ENCODE assay signal across 1 cellular context in the genomic region with DNA sequence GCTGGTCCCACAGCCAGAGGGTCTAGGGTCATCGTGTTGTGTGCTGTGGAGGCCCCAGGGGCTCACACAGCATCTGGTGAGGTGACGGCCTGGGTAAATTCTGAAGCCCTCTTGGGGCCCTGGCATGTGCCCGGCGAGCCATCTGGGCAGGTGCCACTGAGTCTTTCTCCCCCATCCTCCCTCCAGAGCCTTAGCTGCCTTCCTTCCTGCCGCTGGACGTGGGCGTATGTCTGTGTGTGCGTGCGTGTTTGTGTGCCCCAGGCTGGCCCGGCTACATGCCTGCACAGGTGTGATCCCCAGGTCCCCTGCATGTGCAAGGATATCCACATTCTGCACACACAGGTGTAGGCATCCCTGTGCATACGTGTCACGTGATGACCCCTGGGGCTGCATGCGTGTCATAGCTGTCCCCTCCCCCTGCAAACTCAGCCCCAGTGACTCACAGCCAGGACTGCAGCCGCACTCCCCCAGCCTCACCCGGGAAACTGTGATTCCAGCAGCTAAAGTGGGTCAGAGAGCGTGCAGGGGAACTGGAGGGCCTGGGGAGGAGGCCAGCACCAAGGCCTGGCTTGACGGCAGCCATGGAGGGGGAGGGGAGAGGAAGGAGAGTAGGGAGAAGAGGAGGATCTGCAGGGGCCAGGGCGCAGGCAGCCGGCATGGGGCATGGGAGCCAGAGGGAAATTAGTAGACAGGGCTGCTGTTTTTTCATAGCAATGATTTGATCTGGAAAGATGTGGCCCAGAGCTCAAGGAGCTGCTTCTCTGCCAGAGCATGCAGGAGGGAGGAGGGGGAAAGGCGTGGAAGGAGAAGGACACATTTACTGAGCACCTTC.
A peak's percentile ranks its signal among the peaks of the same experiment; 100 is the strongest.
TF ChIP-seq lines count a peak whose summit lies in the region.

No MANE protein-coding gene starts in this region.

TF ChIP-seq in SK-N-SH, 30 proteins besides CTCF, POLR2A, EP300 and RAD21 (continued from another document):
- TF ChIP-seq, protein P1, sequence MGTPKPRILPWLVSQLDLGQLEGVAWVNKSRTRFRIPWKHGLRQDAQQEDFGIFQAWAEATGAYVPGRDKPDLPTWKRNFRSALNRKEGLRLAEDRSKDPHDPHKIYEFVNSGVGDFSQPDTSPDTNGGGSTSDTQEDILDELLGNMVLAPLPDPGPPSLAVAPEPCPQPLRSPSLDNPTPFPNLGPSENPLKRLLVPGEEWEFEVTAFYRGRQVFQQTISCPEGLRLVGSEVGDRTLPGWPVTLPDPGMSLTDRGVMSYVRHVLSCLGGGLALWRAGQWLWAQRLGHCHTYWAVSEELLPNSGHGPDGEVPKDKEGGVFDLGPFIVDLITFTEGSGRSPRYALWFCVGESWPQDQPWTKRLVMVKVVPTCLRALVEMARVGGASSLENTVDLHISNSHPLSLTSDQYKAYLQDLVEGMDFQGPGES (IDR thresholded peaks at IDR 0.05; ENCODE audit: low read depth, low read length), result no peak
- TF ChIP-seq MEF2A (IDR thresholded peaks at IDR 0.05; ENCODE audit: borderline replicate concordance, low read depth) (no peak), FOXJ3 (CRISPR knock-in tag; IDR thresholded peaks at IDR 0.05) (peak; percentile 69; the same call in 1 of the 2 replicates), CHD2 (IDR thresholded peaks at IDR 0.05; ENCODE audit: low read length, partially characterized antibody) (peak; percentile 26), TAF1 (IDR thresholded peaks at IDR 0.05; ENCODE audit: borderline replicate concordance, low read depth, low read length) (no peak), FOXM1 (IDR thresholded peaks at IDR 0.05; ENCODE audit: low read depth) (no peak), GABPA (IDR thresholded peaks at IDR 0.05; ENCODE audit: low read depth) (no peak), FOSL2 (IDR thresholded peaks at IDR 0.05; ENCODE audit: borderline replicate concordance, low read depth) (no peak), RFX5 (IDR thresholded peaks at IDR 0.05; ENCODE audit: low read length) (no peak), MXI1 (IDR thresholded peaks at IDR 0.05; ENCODE audit: low read depth, low read length) (peak; percentile 32; the same call in 1 of the 2 replicates), YY1 (IDR thresholded peaks at IDR 0.05; ENCODE audit: low read depth) (no peak)
- TF ChIP-seq, protein P2, sequence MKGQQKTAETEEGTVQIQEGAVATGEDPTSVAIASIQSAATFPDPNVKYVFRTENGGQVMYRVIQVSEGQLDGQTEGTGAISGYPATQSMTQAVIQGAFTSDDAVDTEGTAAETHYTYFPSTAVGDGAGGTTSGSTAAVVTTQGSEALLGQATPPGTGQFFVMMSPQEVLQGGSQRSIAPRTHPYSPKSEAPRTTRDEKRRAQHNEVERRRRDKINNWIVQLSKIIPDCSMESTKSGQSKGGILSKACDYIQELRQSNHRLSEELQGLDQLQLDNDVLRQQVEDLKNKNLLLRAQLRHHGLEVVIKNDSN (IDR thresholded peaks at IDR 0.05; ENCODE audit: borderline replicate concordance, low read depth), result peak; percentile 66; the same call in 1 of the 2 replicates
- TF ChIP-seq, protein P3, sequence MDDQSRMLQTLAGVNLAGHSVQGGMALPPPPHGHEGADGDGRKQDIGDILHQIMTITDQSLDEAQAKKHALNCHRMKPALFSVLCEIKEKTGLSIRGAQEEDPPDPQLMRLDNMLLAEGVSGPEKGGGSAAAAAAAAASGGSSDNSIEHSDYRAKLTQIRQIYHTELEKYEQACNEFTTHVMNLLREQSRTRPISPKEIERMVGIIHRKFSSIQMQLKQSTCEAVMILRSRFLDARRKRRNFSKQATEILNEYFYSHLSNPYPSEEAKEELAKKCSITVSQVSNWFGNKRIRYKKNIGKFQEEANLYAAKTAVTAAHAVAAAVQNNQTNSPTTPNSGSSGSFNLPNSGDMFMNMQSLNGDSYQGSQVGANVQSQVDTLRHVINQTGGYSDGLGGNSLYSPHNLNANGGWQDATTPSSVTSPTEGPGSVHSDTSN (IDR thresholded peaks at IDR 0.05), result no peak
- TF ChIP-seq, protein P4, sequence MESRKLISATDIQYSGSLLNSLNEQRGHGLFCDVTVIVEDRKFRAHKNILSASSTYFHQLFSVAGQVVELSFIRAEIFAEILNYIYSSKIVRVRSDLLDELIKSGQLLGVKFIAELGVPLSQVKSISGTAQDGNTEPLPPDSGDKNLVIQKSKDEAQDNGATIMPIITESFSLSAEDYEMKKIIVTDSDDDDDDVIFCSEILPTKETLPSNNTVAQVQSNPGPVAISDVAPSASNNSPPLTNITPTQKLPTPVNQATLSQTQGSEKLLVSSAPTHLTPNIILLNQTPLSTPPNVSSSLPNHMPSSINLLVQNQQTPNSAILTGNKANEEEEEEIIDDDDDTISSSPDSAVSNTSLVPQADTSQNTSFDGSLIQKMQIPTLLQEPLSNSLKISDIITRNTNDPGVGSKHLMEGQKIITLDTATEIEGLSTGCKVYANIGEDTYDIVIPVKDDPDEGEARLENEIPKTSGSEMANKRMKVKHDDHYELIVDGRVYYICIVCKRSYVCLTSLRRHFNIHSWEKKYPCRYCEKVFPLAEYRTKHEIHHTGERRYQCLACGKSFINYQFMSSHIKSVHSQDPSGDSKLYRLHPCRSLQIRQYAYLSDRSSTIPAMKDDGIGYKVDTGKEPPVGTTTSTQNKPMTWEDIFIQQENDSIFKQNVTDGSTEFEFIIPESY (IDR thresholded peaks at IDR 0.05; ENCODE audit: borderline replicate concordance, low read depth), result no peak
- TF ChIP-seq, protein P5, sequence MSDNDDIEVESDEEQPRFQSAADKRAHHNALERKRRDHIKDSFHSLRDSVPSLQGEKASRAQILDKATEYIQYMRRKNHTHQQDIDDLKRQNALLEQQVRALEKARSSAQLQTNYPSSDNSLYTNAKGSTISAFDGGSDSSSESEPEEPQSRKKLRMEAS (IDR thresholded peaks at IDR 0.05; ENCODE audit: low read depth), result no peak
TF ChIP-seq in SK-N-SH: peak in this region for 5.
